Comparison of ENCODE assay signal across 9 cellular contexts in the genomic region with DNA sequence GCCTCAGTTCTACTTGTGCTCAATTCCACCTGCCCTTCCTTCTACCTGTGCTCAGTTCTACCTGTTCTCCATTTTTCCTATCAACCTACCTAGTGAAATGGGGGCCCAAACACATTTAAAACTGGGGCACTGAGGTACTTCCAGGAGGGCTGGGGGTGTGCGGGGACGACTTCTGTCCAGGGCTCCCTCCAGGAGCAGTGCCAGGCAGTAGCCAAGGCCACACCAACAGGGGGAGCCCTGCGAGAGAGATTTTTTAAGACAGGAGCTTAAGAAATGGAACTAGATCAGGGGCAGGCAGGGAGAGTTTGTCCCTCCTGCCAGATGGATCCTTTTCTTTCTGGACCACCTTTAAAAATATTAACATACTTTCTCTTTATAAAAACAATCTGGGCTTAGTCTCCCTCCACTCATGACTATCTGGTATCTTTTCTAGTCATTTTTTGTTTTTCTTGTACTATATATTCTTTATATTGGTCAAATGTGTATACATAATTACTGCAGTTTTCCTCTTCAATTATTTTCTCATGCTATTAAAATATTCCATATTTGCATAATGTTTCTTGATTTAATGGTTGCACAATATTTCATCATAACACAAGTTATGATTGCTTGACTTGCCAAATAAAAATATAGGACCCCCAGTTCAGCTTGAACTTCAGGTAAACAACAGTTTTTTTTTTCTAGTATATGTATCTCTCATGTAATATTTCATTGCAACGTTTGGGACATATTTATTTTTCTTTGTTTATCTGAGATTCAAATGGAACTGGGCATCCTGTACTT. TPM values are rescaled to one million over a fixed set of nuclear protein-coding genes. Genes with fewer than 3 reads are reported as not detected.
DNase-seq lines count a peak whose midpoint lies in the region; ATAC-seq and TF ChIP-seq lines count a peak whose summit lies in the region.
"Had no signal": no experiment of that assay in that cellular context is flagged by ENCODE, and none has a peak within 500 bp of the region (broad histone marks: within the 10 kb centered on the region; RNA-seq: fewer than 3 reads in every experiment).

No MANE protein-coding gene starts in this region.

- WGBS in hepatocyte (ENCODE audit: low lambda C conversion rate, missing lambda C conversion rate): 48% methylated on average over 4 of the region's 4 CpGs

- H3F3A ChIP-seq in Loucy (ENCODE audit: low read depth): no peaks in the 10 kb centered on the region

- no peaks in the 10 kb centered on the region for H3K27me3 ChIP-seq in Loucy (ENCODE audit: insufficient read depth, low read length, poor library complexity, severe bottlenecking)
- no peaks in the 10 kb centered on the region for H3K27me3 ChIP-seq in hepatocyte

- H3K27ac ChIP-seq in hepatocyte: no peak overlapping the region

- no peak for ATAC-seq in GM21528 (IDR thresholded peaks at IDR 0.05; ENCODE audit: low FRiP score, unreplicated experiment)

- H3K79me2 ChIP-seq in Loucy (ENCODE audit: insufficient read depth, low read length) (no peaks in the 10 kb centered on the region), hepatocyte (no peaks in the 10 kb centered on the region)

- no peak overlapping the region for H3K9ac ChIP-seq in Loucy (ENCODE audit: low read depth, low read length, poor library complexity, severe bottlenecking)

- H3K36me3 ChIP-seq in Loucy (ENCODE audit: insufficient read depth, low read length): no peaks in the 10 kb centered on the region
- H3K36me3 ChIP-seq in hepatocyte (replicated peaks; ENCODE audit: insufficient read depth, low read depth): no peaks in the 10 kb centered on the region

- DNase-seq in EH (ENCODE audit: low read depth) (peak; percentile 42), activated T-cell treated with anti-CD3 and anti-CD28 coated beads for 48 hours (ENCODE audit: low read depth) (peak; percentile 24), hepatocyte (ENCODE audit: low spot score) (peak; percentile 48), NCI-H1048 (lab: John Stamatoyannopoulos, UW) (no peak), NCI-H1694 treated with DMSO at 0.1 percent for 48 hours (lab: John Stamatoyannopoulos, UW) (no peak)
- DNase-seq in stimulated activated CD4-positive, alpha-beta T cell treated with anti-CD3 and anti-CD28 coated beads, Interleukin-4, amount 100 ng/mL, for 48 hours (ENCODE audit: low read depth in 2 of 2): peak; percentile 6 to 27

- H4K20me1 ChIP-seq in Loucy (ENCODE audit: insufficient read depth, low read length, poor library complexity, severe bottlenecking): no peaks in the 10 kb centered on the region
- no peaks in the 10 kb centered on the region for H4K20me1 ChIP-seq in hepatocyte (ENCODE audit: insufficient read depth, poor library complexity, severe bottlenecking)

- TF ChIP-seq CTCF in Loucy (conservative IDR thresholded peaks at IDR 0.05; ENCODE audit: low read length) (peak; percentile 28; the same call in 1 of the 2 replicates), hepatocyte (IDR thresholded peaks at IDR 0.05; ENCODE audit: poor library complexity) (peak; percentile 49)

- no peak overlapping the region for H2AFZ ChIP-seq in Loucy (ENCODE audit: low read length)
- no peak overlapping the region for H2AFZ ChIP-seq in hepatocyte

- H3K4me3 ChIP-seq in Loucy (ENCODE audit: low read length, poor library complexity, severe bottlenecking) (no peak overlapping the region), hepatocyte (no peak overlapping the region)

- no peak overlapping the region for H3K4me2 ChIP-seq in Loucy (ENCODE audit: low read depth, low read length, poor library complexity, severe bottlenecking)
- H3K4me2 ChIP-seq in hepatocyte: no peak overlapping the region

- H3K9me2 ChIP-seq in Loucy (replicated peaks; ENCODE audit: low read depth, low read length): no peaks in the 10 kb centered on the region
- H3K9me2 ChIP-seq in hepatocyte (replicated peaks; ENCODE audit: insufficient read depth): no peaks in the 10 kb centered on the region

- H3K4me1 ChIP-seq in Loucy (ENCODE audit: insufficient read depth, low read length, poor library complexity, severe bottlenecking) (no peaks in the 10 kb centered on the region), hepatocyte (ENCODE audit: insufficient read depth) (no peaks in the 10 kb centered on the region)

- H3K9me3 ChIP-seq in Loucy (ENCODE audit: insufficient read depth, low read depth, low read length) (peaks cover 3% of the 10 kb centered on the region; the same call in 1 of the 2 replicates), hepatocyte (ENCODE audit: low read depth) (no peaks in the 10 kb centered on the region)

RNA-seq across cellular contexts. Expression of a gene that starts 47.3 kb away (rescaled TPM):
- total RNA-seq in hepatocyte: 0.48 and 0.97 TPM in 2 replicates
- polyA plus RNA-seq in hepatocyte: 0.77 and 1.7 TPM in 2 replicates
- total RNA-seq: mononuclear cell had no signal

Comparison
In these comparisons a context has a peak if more than half of its experiments do, and no peak if none do; other contexts are left out.
1. DNase-seq: peak in EH (single experiment), activated T-cell treated with anti-CD3 and anti-CD28 coated beads for 48 hours (single experiment), hepatocyte (single experiment) and stimulated activated CD4-positive, alpha-beta T cell treated with anti-CD3 and anti-CD28 coated beads, Interleukin-4, amount 100 ng/mL, for 48 hours (2 of 2); none in NCI-H1048 (single experiment) and NCI-H1694 treated with DMSO at 0.1 percent for 48 hours (single experiment).